Comparison of ENCODE assay signal across 1 cellular context in genomic region chr10:30025428-30025827, GRCh38. TPM values are rescaled to one million over a fixed set of nuclear protein-coding genes. Genes with fewer than 3 reads are reported as not detected.
"Had no signal": no experiment of that assay in that cellular context is flagged by ENCODE, and none has a peak within 500 bp of the region (broad histone marks: within the 10 kb centered on the region; RNA-seq: fewer than 3 reads in every experiment).

No MANE protein-coding gene starts in this region.

RNA-seq across cellular contexts. Expression of gene JCAD, which starts 34.0 kb away (rescaled TPM):
- polyA plus RNA-seq: IgD-negative memory B cell had no signal
